ENCODE assay signal across 19 cellular contexts in genomic region chr13:86974251-86974994, GRCh38.
DNase-seq lines count a peak whose midpoint lies in the region; ATAC-seq and TF ChIP-seq lines count a peak whose summit lies in the region.
"Had no signal": no experiment of that assay in that cellular context is flagged by ENCODE, and none has a peak within 500 bp of the region (broad histone marks: within the 10 kb centered on the region; RNA-seq: fewer than 3 reads in every experiment).

No MANE protein-coding gene starts in this region.

- no peak overlapping the region for H3K9ac ChIP-seq in PC-3 (ENCODE audit: low read length)
- H3K9ac ChIP-seq in neuronal stem cell (ENCODE audit: low read depth, low read length, poor library complexity), result peak overlapping the region; percentile 24

- peak overlapping the region; percentile 14 for H3K14ac ChIP-seq in neuronal stem cell (ENCODE audit: low read length)

- H3K27me3 Mint-ChIP-seq in GM23338 (ENCODE audit: insufficient read depth, low read depth, poor library complexity) (no peaks in the 10 kb centered on the region), T-helper 17 cell (no peaks in the 10 kb centered on the region)
- H3K27me3 Mint-ChIP-seq: CD4-positive, alpha-beta T cell had no signal

- CTCF ChIA-PET in PC-3 (lab: Charles Lee), result interaction anchor here (1.2 kb wide), 1 partner anchor 300 kb away, joined by 8 read pairs; no protein-coding TSS in a partner anchor

- intact Hi-C loops in PC-3 (cut with micrococcal nuclease), result no loop called here

- H3K27ac ChIP-seq in GM23338 (ENCODE audit: low read depth), result no peak overlapping the region
- no peak overlapping the region for H3K27ac ChIP-seq in PC-3 (ENCODE audit: low read length)
- no peak overlapping the region for H3K27ac ChIP-seq in neuronal stem cell (replicated peaks; ENCODE audit: low read length)

- H3K23ac ChIP-seq in neuronal stem cell (ENCODE audit: low read depth, low read length, poor library complexity), result no peak overlapping the region

- peak overlapping the region; percentile 3 for H2BK120ac ChIP-seq in neuronal stem cell (ENCODE audit: low read depth, low read length)

- DNase-seq in GM23338 (ENCODE audit: low spot score), result no peak
- DNase-seq in PC-3, result no peak
- peak; percentile 75 for DNase-seq in islet precursor cell
- DNase-seq in neuronal stem cell (ENCODE audit: low spot score), result no peak
- no peak for DNase-seq in superior temporal gyrus (ENCODE audit: extremely low spot score)
- DNase-seq in T-helper 17 cell, result no peak
- DNase-seq in activated T-cell treated with anti-CD3 and anti-CD28 coated beads, Interleukin-2, amount 50 U/mL, for 48 hours, result no peak
- no peak for DNase-seq in kidney tubule cell (ENCODE audit: low spot score)
- DNase-seq: CD4-positive, alpha-beta T cell; DMS53; EL; NCI-H1105; NCI-H1694 treated with DMSO at 0.1 percent for 48 hours; NCI-H748 treated with DMSO at 0.1 percent for 48 hours; NK-92 treated with Interleukin-12 subunit alpha and Interleukin-12 subunit beta, amount 100 ng/mL, for 24 hours; OCI-M1; RPMI8226; SIG-M5 had no signal

- H3K27me3 ChIP-seq in GM23338 (ENCODE audit: insufficient read depth) (no peaks in the 10 kb centered on the region), PC-3 (ENCODE audit: low read length) (no peaks in the 10 kb centered on the region), neuronal stem cell (ENCODE audit: control insufficient read depth in 3 of 3, insufficient read depth in 3 of 3, low read depth in 1 of 3, low read length in 3 of 3) (no peaks in the 10 kb centered on the region)

- H3K36me3 ChIP-seq in GM23338 (ENCODE audit: insufficient read depth), result no peaks in the 10 kb centered on the region
- H3K36me3 ChIP-seq in PC-3 (ENCODE audit: low read depth, low read length), result no peaks in the 10 kb centered on the region
- H3K36me3 ChIP-seq in neuronal stem cell (replicated peaks in 1 of 2; ENCODE audit: control insufficient read depth in 2 of 2, insufficient read depth in 2 of 2, low read length in 2 of 2), result no peaks in the 10 kb centered on the region

- H3K9me3 ChIP-seq in PC-3 (ENCODE audit: low read length), result no peaks in the 10 kb centered on the region
- no peaks in the 10 kb centered on the region for H3K9me3 ChIP-seq in neuronal stem cell (replicated peaks in 1 of 2; ENCODE audit: control insufficient read depth in 2 of 2, insufficient read depth in 1 of 2, low read depth in 1 of 2, low read length in 2 of 2)
- no peaks in the 10 kb centered on the region for H3K9me3 ChIP-seq in T-helper 17 cell (ENCODE audit: control insufficient read depth, low read length, poor library complexity, severe bottlenecking)

- no peak overlapping the region for H2BK5ac ChIP-seq in neuronal stem cell (ENCODE audit: low read length)

- peak overlapping the region; percentile 67 for H2BK15ac ChIP-seq in neuronal stem cell (ENCODE audit: low read length)

- BruUV-seq in PC-3 (replicated peaks; lab: Mats Ljungman, UMichigan), result no TSS peak

- H3K4me1 Mint-ChIP-seq in GM23338 (peaks cover 12% of the 10 kb centered on the region), T-helper 17 cell (no peaks in the 10 kb centered on the region)

- no peak overlapping the region for H2AFZ ChIP-seq in GM23338
- no peak overlapping the region for H2AFZ ChIP-seq in PC-3 (ENCODE audit: low read length)
- peak overlapping the region; percentile 49 for H2AFZ ChIP-seq in neuronal stem cell (ENCODE audit: low read length)

- H3K27ac Mint-ChIP-seq in GM23338 (no peak overlapping the region), T-helper 17 cell (no peak overlapping the region)
- H3K27ac Mint-ChIP-seq: CD4-positive, alpha-beta T cell had no signal

- H3F3A ChIP-seq in GM23338 (replicated peaks; ENCODE audit: low read depth), result no peaks in the 10 kb centered on the region
- H3F3A ChIP-seq in PC-3 (ENCODE audit: low read length, unreplicated experiment), result no peaks in the 10 kb centered on the region

- H3K79me1 ChIP-seq in neuronal stem cell (ENCODE audit: low read depth, low read length), result no peaks in the 10 kb centered on the region

- H3K18ac ChIP-seq in neuronal stem cell (ENCODE audit: low read length), result peak overlapping the region; percentile 15

- no peak overlapping the region for H3K4me3 ChIP-seq in GM23338
- H3K4me3 ChIP-seq in PC-3 (ENCODE audit: low read length), result no peak overlapping the region
- no peak overlapping the region for H3K4me3 ChIP-seq in neuronal stem cell (ENCODE audit: low read length in 2 of 2)

- H4K8ac ChIP-seq in neuronal stem cell (ENCODE audit: low read depth, low read length), result no peak overlapping the region

- no peak overlapping the region for H3K4ac ChIP-seq in neuronal stem cell (ENCODE audit: low read length)

- no CpG with 5 or more reads among the region's 7 CpGs for WGBS in neuronal stem cell (ENCODE audit: extremely low coverage in 2 of 2, insufficient read length in 2 of 2, insufficient replicate concordance in 1 of 2), 2 donors

- H2AK5ac ChIP-seq in neuronal stem cell (ENCODE audit: low read depth, low read length), result peak overlapping the region; percentile 20

- H3K36me3 Mint-ChIP-seq in GM23338 (ENCODE audit: low read depth) (no peaks in the 10 kb centered on the region), T-helper 17 cell (ENCODE audit: low read depth) (no peaks in the 10 kb centered on the region)

- H3K9me3 Mint-ChIP-seq in GM23338, result no peaks in the 10 kb centered on the region
- H3K9me3 Mint-ChIP-seq: CD4-positive, alpha-beta T cell had no signal

- H3K4me3 Mint-ChIP-seq in GM23338, result no peak overlapping the region
- H3K4me3 Mint-ChIP-seq in T-helper 17 cell, result no peak overlapping the region
- H3K4me3 Mint-ChIP-seq: CD4-positive, alpha-beta T cell had no signal

- TF ChIP-seq CTCF in GM23338 (conservative IDR thresholded peaks at IDR 0.05; ENCODE audit: low read depth in 2 of 2) (no peak), PC-3 (conservative IDR thresholded peaks at IDR 0.05; ENCODE audit: low read depth, low read length) (no peak)

- no peaks in the 10 kb centered on the region for H3K79me2 ChIP-seq in GM23338 (replicated peaks; ENCODE audit: insufficient read depth)
- no peaks in the 10 kb centered on the region for H3K79me2 ChIP-seq in PC-3 (ENCODE audit: low read length)

- no peak overlapping the region for H2BK12ac ChIP-seq in neuronal stem cell (ENCODE audit: low read length)

- H3K4me1 ChIP-seq in GM23338 (ENCODE audit: insufficient read depth), result no peaks in the 10 kb centered on the region
- H3K4me1 ChIP-seq in PC-3 (ENCODE audit: insufficient read depth, low read length), result no peaks in the 10 kb centered on the region
- H3K4me1 ChIP-seq in neuronal stem cell (ENCODE audit: control insufficient read depth in 2 of 2, insufficient read depth in 1 of 2, low read depth in 1 of 2, low read length in 2 of 2), result no peaks in the 10 kb centered on the region

- H3K9me2 ChIP-seq in GM23338 (ENCODE audit: insufficient read depth) (no peaks in the 10 kb centered on the region), PC-3 (replicated peaks; ENCODE audit: low read length) (no peaks in the 10 kb centered on the region)

- ATAC-seq in GM23338 (peak; percentile 68), PC-3 (peak; percentile 31), T-helper 17 cell (no peak)
- ATAC-seq: SK-N-SH treated with all-trans-retinoic acid at 6 μM for 48 hours had no signal

- no peak overlapping the region for H4K91ac ChIP-seq in neuronal stem cell (ENCODE audit: low read depth, low read length, poor library complexity)

- H4K20me1 ChIP-seq in GM23338 (replicated peaks; ENCODE audit: insufficient read depth) (no peaks in the 10 kb centered on the region), PC-3 (ENCODE audit: low read length) (no peaks in the 10 kb centered on the region)

- POLR2A ChIA-PET in PC-3 (lab: Charles Lee; ENCODE audit: unreplicated experiment), result no interaction called here

- H3K4me2 ChIP-seq in GM23338, result no peak overlapping the region
- no peak overlapping the region for H3K4me2 ChIP-seq in PC-3 (ENCODE audit: low read length)
- H3K4me2 ChIP-seq in neuronal stem cell (ENCODE audit: insufficient read depth, low read length, poor library complexity, severe bottlenecking), result no peak overlapping the region
